Comparison of ENCODE assay signal across 27 cellular contexts in the genomic region with DNA sequence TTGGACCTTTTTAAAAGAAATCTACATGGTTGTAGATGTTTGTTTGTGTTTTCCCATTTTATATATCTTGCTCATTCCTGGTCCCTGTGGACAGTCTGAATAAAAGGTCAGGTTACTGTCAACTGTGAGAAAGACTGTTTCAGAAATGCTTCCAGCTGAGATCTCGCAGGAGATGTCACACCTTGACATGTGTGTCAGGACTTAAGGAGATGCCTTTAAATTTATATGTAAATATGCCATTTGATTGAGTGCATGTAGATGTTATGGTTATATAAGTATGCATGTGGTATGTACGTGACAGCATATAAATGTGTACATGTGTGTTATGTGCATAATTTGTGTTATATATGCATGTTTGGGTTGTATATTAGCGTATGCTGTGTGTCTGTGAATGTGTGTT.
DNase-seq lines count a peak whose midpoint lies in the region; TF ChIP-seq lines count a peak whose summit lies in the region.
"Had no signal": no experiment of that assay in that cellular context is flagged by ENCODE, and none has a peak within 500 bp of the region (broad histone marks: within the 10 kb centered on the region; RNA-seq: fewer than 3 reads in every experiment).

No MANE protein-coding gene starts in this region.

- H3F3A ChIP-seq in neural cell (ENCODE audit: insufficient read depth, low read length, poor library complexity, severe bottlenecking): no peaks in the 10 kb centered on the region

- no peaks in the 10 kb centered on the region for H3K36me3 ChIP-seq in neural cell (ENCODE audit: insufficient read depth, low read length)
- H3K36me3 ChIP-seq: BE2C; BLaER1; BLaER1 treated with 17β-estradiol and CSF1 and Interleukin-3, amounts not matched to agents 10 nM and 100 nM had no signal

- no peaks in the 10 kb centered on the region for H4K20me1 ChIP-seq in neural cell (ENCODE audit: insufficient read depth)
- H4K20me1 ChIP-seq: BLaER1; BLaER1 treated with 17β-estradiol and CSF1 and Interleukin-3, amounts not matched to agents 10 nM and 100 nM had no signal

- H3K4me3 ChIP-seq in neural cell (ENCODE audit: low read length): peak overlapping the region; percentile 7
- H3K4me3 ChIP-seq: A549; BLaER1; BLaER1 treated with 17β-estradiol and CSF1 and Interleukin-3, amounts not matched to agents 10 nM and 100 nM had no signal

- no peak for TF ChIP-seq CTCF in neural cell (IDR thresholded peaks at IDR 0.05; ENCODE audit: poor library complexity, severe bottlenecking)

- TF ChIP-seq EP300 in neural cell (conservative IDR thresholded peaks at IDR 0.05; ENCODE audit: poor library complexity, severe bottlenecking): peak; percentile 97

- peak; percentile 33 for TF ChIP-seq RAD21 in neural cell (conservative IDR thresholded peaks at IDR 0.05)

- DNase-seq in effector CD8-positive, alpha-beta T cell (lab: John Stamatoyannopoulos, UW): no peak
- DNase-seq: 8988T; ACHN; AML-193; BE2C; C1 segment of cervical spinal cord; Caco-2; Calu3; CD4-positive, alpha-beta memory T cell; CD4-positive, alpha-beta T cell; CD4-positive, CD25-positive, alpha-beta regulatory T cell; CD8-positive, alpha-beta memory T cell; CD8-positive, alpha-beta T cell; COR-L47; DMS 273 treated with DMSO at 0.1 percent for 48 hours; DMS153; DMS53; DMS79; DMS79 treated with DMSO at 0.1 percent for 48 hours; DND-41; EL had no signal

- H3K27me3 ChIP-seq in neural cell (ENCODE audit: insufficient read depth, low read depth, low read length): no peaks in the 10 kb centered on the region
- H3K27me3 ChIP-seq: BE2C; BLaER1; BLaER1 treated with 17β-estradiol and CSF1 and Interleukin-3, amounts not matched to agents 10 nM and 100 nM had no signal

- H3K79me2 ChIP-seq in neural cell (replicated peaks; ENCODE audit: insufficient read depth, low read length): no peaks in the 10 kb centered on the region

- peak overlapping the region; percentile 26 for H3K27ac ChIP-seq in neural cell (ENCODE audit: low read length)
- H3K27ac ChIP-seq: 22Rv1; A549; BLaER1; BLaER1 treated with 17β-estradiol and CSF1 and Interleukin-3, amounts not matched to agents 10 nM and 100 nM; C4-2B had no signal

- H3K9ac ChIP-seq in neural cell (ENCODE audit: low read length): no peak overlapping the region
- H3K9ac ChIP-seq: BLaER1; BLaER1 treated with 17β-estradiol and CSF1 and Interleukin-3, amounts not matched to agents 10 nM and 100 nM had no signal

- H3K9me3 ChIP-seq in neural cell (ENCODE audit: low read length): no peaks in the 10 kb centered on the region
- H3K9me3 ChIP-seq: A549; BE2C; BLaER1; BLaER1 treated with 17β-estradiol and CSF1 and Interleukin-3, amounts not matched to agents 10 nM and 100 nM; Caco-2 had no signal

- no peak overlapping the region for H3K4me2 ChIP-seq in neural cell (ENCODE audit: low read length)
- H3K4me2 ChIP-seq: A549; BLaER1; BLaER1 treated with 17β-estradiol and CSF1 and Interleukin-3, amounts not matched to agents 10 nM and 100 nM had no signal

- H2AFZ ChIP-seq in neural cell (ENCODE audit: low read depth, low read length): no peak overlapping the region

- no peaks in the 10 kb centered on the region for H3K9me2 ChIP-seq in neural cell (ENCODE audit: insufficient read depth, low read length)

TF ChIP-seq in neural cell, 6 proteins besides CTCF, POLR2A, EP300 and RAD21:
- peak; percentile 29 for TF ChIP-seq SMC3 (conservative IDR thresholded peaks at IDR 0.05; ENCODE audit: poor library complexity)
- TF ChIP-seq, protein P1, sequence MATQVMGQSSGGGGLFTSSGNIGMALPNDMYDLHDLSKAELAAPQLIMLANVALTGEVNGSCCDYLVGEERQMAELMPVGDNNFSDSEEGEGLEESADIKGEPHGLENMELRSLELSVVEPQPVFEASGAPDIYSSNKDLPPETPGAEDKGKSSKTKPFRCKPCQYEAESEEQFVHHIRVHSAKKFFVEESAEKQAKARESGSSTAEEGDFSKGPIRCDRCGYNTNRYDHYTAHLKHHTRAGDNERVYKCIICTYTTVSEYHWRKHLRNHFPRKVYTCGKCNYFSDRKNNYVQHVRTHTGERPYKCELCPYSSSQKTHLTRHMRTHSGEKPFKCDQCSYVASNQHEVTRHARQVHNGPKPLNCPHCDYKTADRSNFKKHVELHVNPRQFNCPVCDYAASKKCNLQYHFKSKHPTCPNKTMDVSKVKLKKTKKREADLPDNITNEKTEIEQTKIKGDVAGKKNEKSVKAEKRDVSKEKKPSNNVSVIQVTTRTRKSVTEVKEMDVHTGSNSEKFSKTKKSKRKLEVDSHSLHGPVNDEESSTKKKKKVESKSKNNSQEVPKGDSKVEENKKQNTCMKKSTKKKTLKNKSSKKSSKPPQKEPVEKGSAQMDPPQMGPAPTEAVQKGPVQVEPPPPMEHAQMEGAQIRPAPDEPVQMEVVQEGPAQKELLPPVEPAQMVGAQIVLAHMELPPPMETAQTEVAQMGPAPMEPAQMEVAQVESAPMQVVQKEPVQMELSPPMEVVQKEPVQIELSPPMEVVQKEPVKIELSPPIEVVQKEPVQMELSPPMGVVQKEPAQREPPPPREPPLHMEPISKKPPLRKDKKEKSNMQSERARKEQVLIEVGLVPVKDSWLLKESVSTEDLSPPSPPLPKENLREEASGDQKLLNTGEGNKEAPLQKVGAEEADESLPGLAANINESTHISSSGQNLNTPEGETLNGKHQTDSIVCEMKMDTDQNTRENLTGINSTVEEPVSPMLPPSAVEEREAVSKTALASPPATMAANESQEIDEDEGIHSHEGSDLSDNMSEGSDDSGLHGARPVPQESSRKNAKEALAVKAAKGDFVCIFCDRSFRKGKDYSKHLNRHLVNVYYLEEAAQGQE (IDR thresholded peaks at IDR 0.05; ENCODE audit: borderline replicate concordance): no peak
- TF ChIP-seq POLR2AphosphoS5 (IDR thresholded peaks at IDR 0.05): peak; percentile 86
